Comparison of ENCODE assay signal across 1 cellular context in genomic region chr15:65805019-65805738, GRCh38.
TF ChIP-seq lines count a peak whose summit lies in the region.

No MANE protein-coding gene starts in this region.

TF ChIP-seq in K562, 482 proteins besides CTCF, POLR2A, EP300 and RAD21 (continued from another document):
- no peak for TF ChIP-seq MGA (IDR thresholded peaks at IDR 0.05)
- no peak for TF ChIP-seq NFYB (IDR thresholded peaks at IDR 0.05; ENCODE audit: extremely low read depth, insufficient read length)
- TF ChIP-seq PREB (CRISPR knock-in tag; IDR thresholded peaks at IDR 0.05), result no peak
- peak; percentile 77; the same call in 1 of the 2 replicates for TF ChIP-seq HEY1 (CRISPR knock-in tag; IDR thresholded peaks at IDR 0.05; ENCODE audit: borderline replicate concordance)
- TF ChIP-seq FOXM1 (IDR thresholded peaks at IDR 0.05; ENCODE audit: low read depth), result peak; percentile 96
- TF ChIP-seq FOXM1 (CRISPR knock-in tag; IDR thresholded peaks at IDR 0.05; ENCODE audit: low read depth), result no peak
- TF ChIP-seq NFE2 (IDR thresholded peaks at IDR 0.05; ENCODE audit: low read depth), result peak; percentile 33
- TF ChIP-seq RCOR1 (IDR thresholded peaks at IDR 0.05; ENCODE audit: borderline replicate concordance in 1 of 2, low read depth in 2 of 2, low read length in 2 of 2), result peak in 1 of 2 experiments; percentile 96; a peak in 3 of 4 replicates
- peak; percentile 33 to 83 for TF ChIP-seq AFF1 (IDR thresholded peaks at IDR 0.05; ENCODE audit: low read depth in 1 of 2, partially characterized antibody in 2 of 2)
- no peak for TF ChIP-seq CCAR2 (IDR thresholded peaks at IDR 0.05; ENCODE audit: low read depth, low read length)
- peak; percentile 92 to 99 for TF ChIP-seq FOXA3 (CRISPR knock-in tag; conservative IDR thresholded peaks at IDR 0.05 in 1 of 2, IDR thresholded peaks at IDR 0.05 in 1 of 2)
- TF ChIP-seq CBFB (CRISPR knock-in tag; IDR thresholded peaks at IDR 0.05), result no peak
- TF ChIP-seq CEBPG (CRISPR knock-in tag; IDR thresholded peaks at IDR 0.05), result no peak
- peak; percentile 33 to 50; a peak in 2 of 4 replicates for TF ChIP-seq CEBPG (tag; conservative IDR thresholded peaks at IDR 0.05 in 1 of 2, IDR thresholded peaks at IDR 0.05 in 1 of 2)
- no peak for TF ChIP-seq ZNF174 (CRISPR knock-in tag; IDR thresholded peaks at IDR 0.05)
- TF ChIP-seq MEF2D (tag; conservative IDR thresholded peaks at IDR 0.05; ENCODE audit: low read depth), result peak; percentile 63; the same call in 1 of the 2 replicates
- peak; percentile 85 for TF ChIP-seq ATF7 (IDR thresholded peaks at IDR 0.05)
- TF ChIP-seq POLR2AphosphoS2 (IDR thresholded peaks at IDR 0.05; ENCODE audit: low read length), result no peak
- peak; percentile 47; the same call in 1 of the 2 replicates for TF ChIP-seq TRIM28 (IDR thresholded peaks at IDR 0.05)
- TF ChIP-seq MBD2 (IDR thresholded peaks at IDR 0.05; ENCODE audit: borderline replicate concordance, low read depth), result peak; percentile 54; the same call in 1 of the 2 replicates
- TF ChIP-seq TEAD2 (tag; IDR thresholded peaks at IDR 0.05), result no peak
- TF ChIP-seq SMARCB1 (IDR thresholded peaks at IDR 0.05; ENCODE audit: insufficient read length, low read depth), result no peak
- peak; percentile 75 to 91 for TF ChIP-seq TRIM24 (IDR thresholded peaks at IDR 0.05)
- no peak for TF ChIP-seq ZFP36 (IDR thresholded peaks at IDR 0.05; ENCODE audit: low read depth, low read length, partially characterized antibody)
- peak; percentile 98 for TF ChIP-seq SMARCE1 (IDR thresholded peaks at IDR 0.05)
- peak; percentile 79 for TF ChIP-seq CREB1 (IDR thresholded peaks at IDR 0.05)
- TF ChIP-seq CREB1 (CRISPR knock-in tag; IDR thresholded peaks at IDR 0.05), result peak; percentile 19; the same call in 1 of the 2 replicates
- TF ChIP-seq ZKSCAN8 (CRISPR knock-in tag; IDR thresholded peaks at IDR 0.05), result peak; percentile 86
- TF ChIP-seq ZBTB2 (IDR thresholded peaks at IDR 0.05), result peak; percentile 34; the same call in 1 of the 2 replicates
- TF ChIP-seq BCL6 (CRISPR knock-in tag; IDR thresholded peaks at IDR 0.05), result no peak
- peak; percentile 80 for TF ChIP-seq MTA1 (IDR thresholded peaks at IDR 0.05; ENCODE audit: borderline replicate concordance)
- peak; percentile 49; the same call in 1 of the 2 replicates for TF ChIP-seq JUN (IDR thresholded peaks at IDR 0.05; ENCODE audit: borderline replicate concordance, low read depth, low read length)
- TF ChIP-seq JUN (CRISPR knock-in tag; IDR thresholded peaks at IDR 0.05; ENCODE audit: borderline replicate concordance), result no peak
- no peak for TF ChIP-seq MCM5 (IDR thresholded peaks at IDR 0.05; ENCODE audit: low read depth)
- TF ChIP-seq ZBED1 (IDR thresholded peaks at IDR 0.05), result peak; percentile 37; the same call in 1 of the 2 replicates
- no peak for TF ChIP-seq BRD4 (IDR thresholded peaks at IDR 0.05)
- no peak for TF ChIP-seq ZBTB34 (CRISPR knock-in tag; IDR thresholded peaks at IDR 0.05)
- TF ChIP-seq GATAD2B (IDR thresholded peaks at IDR 0.05; ENCODE audit: borderline replicate concordance), result peak; percentile 59; the same call in 1 of the 2 replicates
- TF ChIP-seq ZNF639 (CRISPR knock-in tag; conservative IDR thresholded peaks at IDR 0.05 in 1 of 2, IDR thresholded peaks at IDR 0.05 in 1 of 2), result peak in 1 of 2 experiments; percentile 79; a peak in 1 of 4 replicates
